In the genomic region with DNA sequence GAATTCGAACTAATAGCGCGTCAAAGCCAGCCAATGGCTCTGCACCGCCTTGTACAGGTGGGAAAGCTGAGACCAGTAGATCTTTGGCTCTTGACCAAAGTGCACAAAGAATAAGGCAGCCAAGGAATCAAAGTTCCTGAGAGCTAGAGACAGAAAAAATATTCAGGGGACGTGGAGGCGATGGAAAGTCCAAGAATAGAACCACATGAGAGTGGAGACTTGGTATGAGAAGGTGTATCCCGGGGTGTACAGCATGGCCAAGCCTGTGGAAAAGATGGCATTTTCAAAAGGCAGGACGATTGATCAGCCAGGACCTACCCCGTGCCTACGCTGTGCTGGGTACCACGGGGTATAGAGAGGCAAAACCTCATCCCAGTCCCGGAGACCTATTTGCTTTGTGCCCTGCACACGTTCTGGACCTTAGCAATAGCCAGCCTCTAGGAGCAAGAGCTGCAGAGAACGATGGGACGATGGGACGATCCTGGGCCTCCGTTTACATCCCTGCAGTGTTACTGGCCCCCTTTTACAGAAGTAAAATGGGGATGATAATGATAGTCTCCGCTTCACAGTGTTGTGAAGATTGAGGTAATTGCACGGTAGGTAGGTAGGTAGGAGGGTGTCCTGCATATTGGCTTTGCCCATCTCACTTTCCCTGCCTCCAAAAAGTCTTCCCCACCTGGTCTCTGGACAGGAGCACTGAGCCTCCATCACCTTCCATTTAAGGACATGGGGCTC, we compare ENCODE assay signal across 1 cellular context.
TF ChIP-seq lines count a peak whose summit lies in the region.

No MANE protein-coding gene starts in this region.

TF ChIP-seq in HepG2, 621 proteins besides CTCF, POLR2A, EP300 and RAD21 (continued from another document and continues in another):
- TF ChIP-seq, protein P1, sequence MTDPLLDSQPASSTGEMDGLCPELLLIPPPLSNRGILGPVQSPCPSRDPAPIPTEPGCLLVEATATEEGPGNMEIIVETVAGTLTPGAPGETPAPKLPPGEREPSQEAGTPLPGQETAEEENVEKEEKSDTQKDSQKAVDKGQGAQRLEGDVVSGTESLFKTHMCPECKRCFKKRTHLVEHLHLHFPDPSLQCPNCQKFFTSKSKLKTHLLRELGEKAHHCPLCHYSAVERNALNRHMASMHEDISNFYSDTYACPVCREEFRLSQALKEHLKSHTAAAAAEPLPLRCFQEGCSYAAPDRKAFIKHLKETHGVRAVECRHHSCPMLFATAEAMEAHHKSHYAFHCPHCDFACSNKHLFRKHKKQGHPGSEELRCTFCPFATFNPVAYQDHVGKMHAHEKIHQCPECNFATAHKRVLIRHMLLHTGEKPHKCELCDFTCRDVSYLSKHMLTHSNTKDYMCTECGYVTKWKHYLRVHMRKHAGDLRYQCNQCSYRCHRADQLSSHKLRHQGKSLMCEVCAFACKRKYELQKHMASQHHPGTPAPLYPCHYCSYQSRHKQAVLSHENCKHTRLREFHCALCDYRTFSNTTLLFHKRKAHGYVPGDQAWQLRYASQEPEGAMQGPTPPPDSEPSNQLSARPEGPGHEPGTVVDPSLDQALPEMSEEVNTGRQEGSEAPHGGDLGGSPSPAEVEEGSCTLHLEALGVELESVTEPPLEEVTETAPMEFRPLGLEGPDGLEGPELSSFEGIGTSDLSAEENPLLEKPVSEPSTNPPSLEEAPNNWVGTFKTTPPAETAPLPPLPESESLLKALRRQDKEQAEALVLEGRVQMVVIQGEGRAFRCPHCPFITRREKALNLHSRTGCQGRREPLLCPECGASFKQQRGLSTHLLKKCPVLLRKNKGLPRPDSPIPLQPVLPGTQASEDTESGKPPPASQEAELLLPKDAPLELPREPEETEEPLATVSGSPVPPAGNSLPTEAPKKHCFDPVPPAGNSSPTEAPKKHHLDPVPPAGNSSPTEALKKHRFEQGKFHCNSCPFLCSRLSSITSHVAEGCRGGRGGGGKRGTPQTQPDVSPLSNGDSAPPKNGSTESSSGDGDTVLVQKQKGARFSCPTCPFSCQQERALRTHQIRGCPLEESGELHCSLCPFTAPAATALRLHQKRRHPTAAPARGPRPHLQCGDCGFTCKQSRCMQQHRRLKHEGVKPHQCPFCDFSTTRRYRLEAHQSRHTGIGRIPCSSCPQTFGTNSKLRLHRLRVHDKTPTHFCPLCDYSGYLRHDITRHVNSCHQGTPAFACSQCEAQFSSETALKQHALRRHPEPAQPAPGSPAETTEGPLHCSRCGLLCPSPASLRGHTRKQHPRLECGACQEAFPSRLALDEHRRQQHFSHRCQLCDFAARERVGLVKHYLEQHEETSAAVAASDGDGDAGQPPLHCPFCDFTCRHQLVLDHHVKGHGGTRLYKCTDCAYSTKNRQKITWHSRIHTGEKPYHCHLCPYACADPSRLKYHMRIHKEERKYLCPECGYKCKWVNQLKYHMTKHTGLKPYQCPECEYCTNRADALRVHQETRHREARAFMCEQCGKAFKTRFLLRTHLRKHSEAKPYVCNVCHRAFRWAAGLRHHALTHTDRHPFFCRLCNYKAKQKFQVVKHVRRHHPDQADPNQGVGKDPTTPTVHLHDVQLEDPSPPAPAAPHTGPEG (CRISPR knock-in tag; IDR thresholded peaks at IDR 0.05) = peak; percentile 19; the same call in 1 of the 2 replicates
- TF ChIP-seq ZMYM3 (CRISPR knock-in tag; IDR thresholded peaks at IDR 0.05) (peak; percentile 0; the same call in 1 of the 2 replicates), ZMYM4 (CRISPR knock-in tag; IDR thresholded peaks at IDR 0.05) (0 out of 2 replicates have a peak, but pooled peaks have one; percentile 58), ZNF562 (CRISPR knock-in tag; IDR thresholded peaks at IDR 0.05; ENCODE audit: borderline replicate concordance) (no peak), TP53 (CRISPR knock-in tag; conservative IDR thresholded peaks at IDR 0.05) (0 out of 2 replicates have a peak, but pooled peaks have one; percentile 28), SMAD1 (CRISPR knock-in tag; IDR thresholded peaks at IDR 0.05; ENCODE audit: borderline replicate concordance, low read depth) (no peak), ZNF615 (CRISPR knock-in tag; IDR thresholded peaks at IDR 0.05; ENCODE audit: borderline replicate concordance) (no peak), ZNF235 (CRISPR knock-in tag; IDR thresholded peaks at IDR 0.05; ENCODE audit: borderline replicate concordance) (0 out of 2 replicates have a peak, but pooled peaks have one; percentile 22), ZSCAN12 (CRISPR knock-in tag; IDR thresholded peaks at IDR 0.05) (0 out of 2 replicates have a peak, but pooled peaks have one; percentile 3), TMF1 (CRISPR knock-in tag; IDR thresholded peaks at IDR 0.05; ENCODE audit: low read depth) (peak; percentile 42), SOX6 (IDR thresholded peaks at IDR 0.05) (no peak), SOX6 (CRISPR knock-in tag; IDR thresholded peaks at IDR 0.05) (peak; percentile 3; the same call in 1 of the 2 replicates), SP2 (CRISPR knock-in tag; IDR thresholded peaks at IDR 0.05) (peak; percentile 25; the same call in 1 of the 2 replicates), YEATS4 (CRISPR knock-in tag; IDR thresholded peaks at IDR 0.05; ENCODE audit: borderline replicate concordance) (peak; percentile 40; the same call in 1 of the 2 replicates), ZNF296 (CRISPR knock-in tag; conservative IDR thresholded peaks at IDR 0.05) (no peak), ZNF431 (CRISPR knock-in tag; IDR thresholded peaks at IDR 0.05; ENCODE audit: borderline replicate concordance, low read depth) (peak; percentile 23; the same call in 1 of the 2 replicates), ZFX (CRISPR knock-in tag; IDR thresholded peaks at IDR 0.05; ENCODE audit: low read depth) (no peak), SRSF1 (optimal IDR thresholded peaks at IDR 0.05; ENCODE audit: low read depth, low read length) (no peak), TBL1XR1 (IDR thresholded peaks at IDR 0.05; ENCODE audit: borderline replicate concordance, low read length, partially characterized antibody) (peak; percentile 8), ZNF138 (CRISPR knock-in tag; IDR thresholded peaks at IDR 0.05; ENCODE audit: low read depth) (no peak), HOXA5 (CRISPR knock-in tag; IDR thresholded peaks at IDR 0.05) (0 out of 2 replicates have a peak, but pooled peaks have one; percentile 4), NR2C2 (CRISPR knock-in tag; IDR thresholded peaks at IDR 0.05; ENCODE audit: borderline replicate concordance) (peak; percentile 11; the same call in 1 of the 2 replicates), ZNF264 (CRISPR knock-in tag; IDR thresholded peaks at IDR 0.05) (peak; percentile 19; the same call in 1 of the 2 replicates), ZNF547 (CRISPR knock-in tag; IDR thresholded peaks at IDR 0.05) (no peak), NAIF1 (CRISPR knock-in tag; IDR thresholded peaks at IDR 0.05; ENCODE audit: borderline replicate concordance) (0 out of 2 replicates have a peak, but pooled peaks have one; percentile 7), ZFP90 (CRISPR knock-in tag; IDR thresholded peaks at IDR 0.05; ENCODE audit: borderline replicate concordance) (peak; percentile 58; the same call in 1 of the 2 replicates), REL (CRISPR knock-in tag; conservative IDR thresholded peaks at IDR 0.05) (no peak)
- TF ChIP-seq, protein P2, sequence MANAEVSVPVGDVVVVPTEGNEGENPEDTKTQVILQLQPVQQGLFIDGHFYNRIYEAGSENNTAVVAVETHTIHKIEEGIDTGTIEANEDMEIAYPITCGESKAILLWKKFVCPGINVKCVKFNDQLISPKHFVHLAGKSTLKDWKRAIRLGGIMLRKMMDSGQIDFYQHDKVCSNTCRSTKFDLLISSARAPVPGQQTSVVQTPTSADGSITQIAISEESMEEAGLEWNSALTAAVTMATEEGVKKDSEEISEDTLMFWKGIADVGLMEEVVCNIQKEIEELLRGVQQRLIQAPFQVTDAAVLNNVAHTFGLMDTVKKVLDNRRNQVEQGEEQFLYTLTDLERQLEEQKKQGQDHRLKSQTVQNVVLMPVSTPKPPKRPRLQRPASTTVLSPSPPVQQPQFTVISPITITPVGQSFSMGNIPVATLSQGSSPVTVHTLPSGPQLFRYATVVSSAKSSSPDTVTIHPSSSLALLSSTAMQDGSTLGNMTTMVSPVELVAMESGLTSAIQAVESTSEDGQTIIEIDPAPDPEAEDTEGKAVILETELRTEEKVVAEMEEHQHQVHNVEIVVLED (CRISPR knock-in tag; IDR thresholded peaks at IDR 0.05; ENCODE audit: borderline replicate concordance) = peak; percentile 12; the same call in 1 of the 2 replicates
- TF ChIP-seq, protein P3, sequence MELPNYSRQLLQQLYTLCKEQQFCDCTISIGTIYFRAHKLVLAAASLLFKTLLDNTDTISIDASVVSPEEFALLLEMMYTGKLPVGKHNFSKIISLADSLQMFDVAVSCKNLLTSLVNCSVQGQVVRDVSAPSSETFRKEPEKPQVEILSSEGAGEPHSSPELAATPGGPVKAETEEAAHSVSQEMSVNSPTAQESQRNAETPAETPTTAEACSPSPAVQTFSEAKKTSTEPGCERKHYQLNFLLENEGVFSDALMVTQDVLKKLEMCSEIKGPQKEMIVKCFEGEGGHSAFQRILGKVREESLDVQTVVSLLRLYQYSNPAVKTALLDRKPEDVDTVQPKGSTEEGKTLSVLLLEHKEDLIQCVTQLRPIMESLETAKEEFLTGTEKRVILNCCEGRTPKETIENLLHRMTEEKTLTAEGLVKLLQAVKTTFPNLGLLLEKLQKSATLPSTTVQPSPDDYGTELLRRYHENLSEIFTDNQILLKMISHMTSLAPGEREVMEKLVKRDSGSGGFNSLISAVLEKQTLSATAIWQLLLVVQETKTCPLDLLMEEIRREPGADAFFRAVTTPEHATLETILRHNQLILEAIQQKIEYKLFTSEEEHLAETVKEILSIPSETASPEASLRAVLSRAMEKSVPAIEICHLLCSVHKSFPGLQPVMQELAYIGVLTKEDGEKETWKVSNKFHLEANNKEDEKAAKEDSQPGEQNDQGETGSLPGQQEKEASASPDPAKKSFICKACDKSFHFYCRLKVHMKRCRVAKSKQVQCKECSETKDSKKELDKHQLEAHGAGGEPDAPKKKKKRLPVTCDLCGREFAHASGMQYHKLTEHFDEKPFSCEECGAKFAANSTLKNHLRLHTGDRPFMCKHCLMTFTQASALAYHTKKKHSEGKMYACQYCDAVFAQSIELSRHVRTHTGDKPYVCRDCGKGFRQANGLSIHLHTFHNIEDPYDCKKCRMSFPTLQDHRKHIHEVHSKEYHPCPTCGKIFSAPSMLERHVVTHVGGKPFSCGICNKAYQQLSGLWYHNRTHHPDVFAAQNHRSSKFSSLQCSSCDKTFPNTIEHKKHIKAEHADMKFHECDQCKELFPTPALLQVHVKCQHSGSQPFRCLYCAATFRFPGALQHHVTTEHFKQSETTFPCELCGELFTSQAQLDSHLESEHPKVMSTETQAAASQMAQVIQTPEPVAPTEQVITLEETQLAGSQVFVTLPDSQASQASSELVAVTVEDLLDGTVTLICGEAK (IDR thresholded peaks at IDR 0.05) = no peak
- TF ChIP-seq, protein P3 (CRISPR knock-in tag; IDR thresholded peaks at IDR 0.05) = no peak
- TF ChIP-seq, protein P4, sequence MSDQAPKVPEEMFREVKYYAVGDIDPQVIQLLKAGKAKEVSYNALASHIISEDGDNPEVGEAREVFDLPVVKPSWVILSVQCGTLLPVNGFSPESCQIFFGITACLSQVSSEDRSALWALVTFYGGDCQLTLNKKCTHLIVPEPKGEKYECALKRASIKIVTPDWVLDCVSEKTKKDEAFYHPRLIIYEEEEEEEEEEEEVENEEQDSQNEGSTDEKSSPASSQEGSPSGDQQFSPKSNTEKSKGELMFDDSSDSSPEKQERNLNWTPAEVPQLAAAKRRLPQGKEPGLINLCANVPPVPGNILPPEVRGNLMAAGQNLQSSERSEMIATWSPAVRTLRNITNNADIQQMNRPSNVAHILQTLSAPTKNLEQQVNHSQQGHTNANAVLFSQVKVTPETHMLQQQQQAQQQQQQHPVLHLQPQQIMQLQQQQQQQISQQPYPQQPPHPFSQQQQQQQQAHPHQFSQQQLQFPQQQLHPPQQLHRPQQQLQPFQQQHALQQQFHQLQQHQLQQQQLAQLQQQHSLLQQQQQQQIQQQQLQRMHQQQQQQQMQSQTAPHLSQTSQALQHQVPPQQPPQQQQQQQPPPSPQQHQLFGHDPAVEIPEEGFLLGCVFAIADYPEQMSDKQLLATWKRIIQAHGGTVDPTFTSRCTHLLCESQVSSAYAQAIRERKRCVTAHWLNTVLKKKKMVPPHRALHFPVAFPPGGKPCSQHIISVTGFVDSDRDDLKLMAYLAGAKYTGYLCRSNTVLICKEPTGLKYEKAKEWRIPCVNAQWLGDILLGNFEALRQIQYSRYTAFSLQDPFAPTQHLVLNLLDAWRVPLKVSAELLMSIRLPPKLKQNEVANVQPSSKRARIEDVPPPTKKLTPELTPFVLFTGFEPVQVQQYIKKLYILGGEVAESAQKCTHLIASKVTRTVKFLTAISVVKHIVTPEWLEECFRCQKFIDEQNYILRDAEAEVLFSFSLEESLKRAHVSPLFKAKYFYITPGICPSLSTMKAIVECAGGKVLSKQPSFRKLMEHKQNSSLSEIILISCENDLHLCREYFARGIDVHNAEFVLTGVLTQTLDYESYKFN (CRISPR knock-in tag; conservative IDR thresholded peaks at IDR 0.05) = peak; percentile 29; the same call in 1 of the 2 replicates
